16 cellular contexts compared by ENCODE assay signal in genomic region chr1:161718559-161719324, GRCh38. TPM values are rescaled to one million over a fixed set of nuclear protein-coding genes. Genes with fewer than 3 reads are reported as not detected.
A peak's percentile ranks its signal among the peaks of the same experiment; 100 is the strongest.
DNase-seq lines count a peak whose midpoint lies in the region; ATAC-seq, FAIRE-seq and TF ChIP-seq lines count a peak whose summit lies in the region.
"Had no signal": no experiment of that assay in that cellular context is flagged by ENCODE, and none has a peak within 500 bp of the region (broad histone marks: within the 10 kb centered on the region; RNA-seq: fewer than 3 reads in every experiment).

No MANE protein-coding gene starts in this region.

- TF ChIP-seq RAD21 in HepG2 (CRISPR knock-in tag; IDR thresholded peaks at IDR 0.05) = no peak

- no peak overlapping the region for H3K9ac ChIP-seq in HepG2 (ENCODE audit: insufficient read depth, low read depth, low read length)
- H3K9ac ChIP-seq: parathyroid adenoma had no signal

- ATAC-seq in GM18511 (IDR thresholded peaks at IDR 0.05; ENCODE audit: unreplicated experiment) (peak; percentile 56), GM21529 (IDR thresholded peaks at IDR 0.05; ENCODE audit: unreplicated experiment) (peak; percentile 57), HG03565 (IDR thresholded peaks at IDR 0.05; ENCODE audit: unreplicated experiment) (peak; percentile 43), HepG2 (no peak)
- ATAC-seq: body of pancreas had no signal

- no TSS peak for BruUV-seq in HepG2 (replicated peaks; lab: Mats Ljungman, UMichigan)

- no peaks in the 10 kb centered on the region for H3K9me3 Mint-ChIP-seq in dendritic cell treated with granulocyte-macrophage colony-stimulating factor and Interleukin-4, amounts not matched to agents 40 ng/mL and 50 ng/mL, for 4 days
- no peaks in the 10 kb centered on the region for H3K9me3 Mint-ChIP-seq in T-helper 2 cell treated with Interferon-gamma antibody and Interleukin-4, amounts not matched to agents 5 μg/mL and 100 μg/mL, for 36 hours

- DNase-seq in NK-92 (lab: John Stamatoyannopoulos, UW; ENCODE audit: unreplicated experiment) (no peak), HepG2 (ENCODE audit: low spot score) (no peak)
- no peak for DNase-seq in stimulated activated CD4-positive, alpha-beta T cell treated with anti-CD3 and anti-CD28 coated beads, Interleukin-1b, Interleukin-23, amount 100 ng/mL, for 48 hours
- no peak for DNase-seq in T-helper 2 cell treated with Interferon-gamma antibody and Interleukin-4, amounts not matched to agents 5 μg/mL and 100 μg/mL, for 36 hours (ENCODE audit: low spot score)
- DNase-seq: activated T-cell treated with anti-CD3 and anti-CD28 coated beads for 4 hours, body of pancreas, esophagus squamous epithelium, kidney glomerular epithelial cell, NCI-H2081 had no signal

- peaks cover 3 to 9% of the 10 kb centered on the region in 2 experiments; a peak in 2 of 5 replicates for H3K27me3 ChIP-seq in HepG2 (ENCODE audit: control insufficient read depth in 1 of 2, insufficient read depth in 2 of 2, low read length in 2 of 2)
- H3K27me3 ChIP-seq: body of pancreas had no signal

- no peaks in the 10 kb centered on the region for H3K36me3 Mint-ChIP-seq in dendritic cell treated with granulocyte-macrophage colony-stimulating factor and Interleukin-4, amounts not matched to agents 40 ng/mL and 50 ng/mL, for 4 days (ENCODE audit: low read depth)
- H3K36me3 Mint-ChIP-seq in T-helper 2 cell treated with Interferon-gamma antibody and Interleukin-4, amounts not matched to agents 5 μg/mL and 100 μg/mL, for 36 hours (ENCODE audit: low read depth) = no peaks in the 10 kb centered on the region

- intact Hi-C loops in dendritic cell treated with granulocyte-macrophage colony-stimulating factor and Interleukin-4, amounts not matched to agents 40 ng/mL and 50 ng/mL, for 4 days (cut with micrococcal nuclease) = no loop called here
- intact Hi-C loops in HepG2 (cut with micrococcal nuclease; ENCODE audit: unreplicated experiment) = no loop called here

- FAIRE-seq in HepG2 (lab: Jason Lieb, UNC) = no peak
- FAIRE-seq: HTR-8/SVneo, urothelium cell line had no signal

- in situ Hi-C loops in HepG2 (cut with HindIII; ENCODE audit: extremely low pct_ligation_motif_present, low pct_unique_long_range_greater_than_20kb) = no loop called here

- H3K27ac ChIP-seq in HepG2 (ENCODE audit: extremely low read length, insufficient read depth, low read length) = no peak overlapping the region
- H3K27ac ChIP-seq: body of pancreas, esophagus squamous epithelium, parathyroid adenoma had no signal

- peaks cover 73% of the 10 kb centered on the region for H3K4me1 Mint-ChIP-seq in dendritic cell treated with granulocyte-macrophage colony-stimulating factor and Interleukin-4, amounts not matched to agents 40 ng/mL and 50 ng/mL, for 4 days (ENCODE audit: low read depth)
- peaks cover 13% of the 10 kb centered on the region for H3K4me1 Mint-ChIP-seq in T-helper 2 cell treated with Interferon-gamma antibody and Interleukin-4, amounts not matched to agents 5 μg/mL and 100 μg/mL, for 36 hours (ENCODE audit: low read depth)

- no peaks in the 10 kb centered on the region for H3K36me3 ChIP-seq in HepG2 (replicated peaks in 1 of 2; ENCODE audit: control insufficient read depth in 1 of 2, insufficient read depth in 2 of 2, low read length in 2 of 2)
- H3K36me3 ChIP-seq: esophagus squamous epithelium had no signal

- H3K4me3 ChIP-seq in HepG2 (replicated peaks in 1 of 3; ENCODE audit: insufficient read depth in 1 of 3, low read depth in 2 of 3, low read length in 3 of 3) = no peak overlapping the region
- H3K4me3 ChIP-seq: body of pancreas, esophagus squamous epithelium had no signal

- H3K27ac Mint-ChIP-seq in dendritic cell treated with granulocyte-macrophage colony-stimulating factor and Interleukin-4, amounts not matched to agents 40 ng/mL and 50 ng/mL, for 4 days = peak overlapping the region; percentile 39
- H3K27ac Mint-ChIP-seq in T-helper 2 cell treated with Interferon-gamma antibody and Interleukin-4, amounts not matched to agents 5 μg/mL and 100 μg/mL, for 36 hours = no peak overlapping the region

- H3K4me2 ChIP-seq in HepG2 (ENCODE audit: low read depth, low read length) = no peak overlapping the region

- H3K79me2 ChIP-seq in HepG2 (ENCODE audit: insufficient read depth, low read length) = no peaks in the 10 kb centered on the region
- H3K79me2 ChIP-seq: parathyroid adenoma had no signal

- CTCF ChIA-PET in HepG2 (lab: Yijun Ruan, JAX; ENCODE audit: low intra/inter-chr PET ratio, low total read pairs) = no interaction called here

- H4K20me1 ChIP-seq in HepG2 (ENCODE audit: insufficient read depth, low read length) = no peaks in the 10 kb centered on the region

- no peak overlapping the region for H2AFZ ChIP-seq in HepG2 (ENCODE audit: low read length)
- H2AFZ ChIP-seq: parathyroid adenoma had no signal

- H3K9me3 ChIP-seq in HepG2 (ENCODE audit: low read length) = no peaks in the 10 kb centered on the region
- H3K9me3 ChIP-seq: body of pancreas, esophagus squamous epithelium had no signal

- TF ChIP-seq POLR2A in HepG2 (IDR thresholded peaks at IDR 0.05; ENCODE audit: insufficient read depth in 1 of 2, low read depth in 2 of 2, low read length in 2 of 2) = no peak

- no peak overlapping the region for H3K4me3 Mint-ChIP-seq in dendritic cell treated with granulocyte-macrophage colony-stimulating factor and Interleukin-4, amounts not matched to agents 40 ng/mL and 50 ng/mL, for 4 days
- H3K4me3 Mint-ChIP-seq in T-helper 2 cell treated with Interferon-gamma antibody and Interleukin-4, amounts not matched to agents 5 μg/mL and 100 μg/mL, for 36 hours = no peak overlapping the region

- no peak for TF ChIP-seq CTCF in HepG2 (CRISPR knock-in tag; IDR thresholded peaks at IDR 0.05)

- H3K27me3 Mint-ChIP-seq in dendritic cell treated with granulocyte-macrophage colony-stimulating factor and Interleukin-4, amounts not matched to agents 40 ng/mL and 50 ng/mL, for 4 days = peaks cover 31% of the 10 kb centered on the region
- peaks cover 64% of the 10 kb centered on the region for H3K27me3 Mint-ChIP-seq in T-helper 2 cell treated with Interferon-gamma antibody and Interleukin-4, amounts not matched to agents 5 μg/mL and 100 μg/mL, for 36 hours (ENCODE audit: low read depth)

- no peaks in the 10 kb centered on the region for H3K4me1 ChIP-seq in HepG2 (ENCODE audit: insufficient read depth, low read length)
- H3K4me1 ChIP-seq: body of pancreas, esophagus squamous epithelium, parathyroid adenoma had no signal

- 40% methylated on average over 8 of the region's 8 CpGs for WGBS in HepG2 (ENCODE audit: low lambda C conversion rate)

- POLR2A ChIA-PET in HepG2 (lab: Yijun Ruan, JAX) = no interaction called here

- TF ChIP-seq EP300 in HepG2 (IDR thresholded peaks at IDR 0.05; ENCODE audit: low read depth in 2 of 2, low read length in 2 of 2) (no peak), HepG2 (CRISPR knock-in tag; IDR thresholded peaks at IDR 0.05; ENCODE audit: borderline replicate concordance) (no peak)

RNA-seq across cellular contexts. Expression of gene FCRLB, which starts 2.6 kb away (rescaled TPM):
- 0.11 TPM in 1 of 2 replicates, not detected in the other for total RNA-seq in HepG2 (2016; rRNA removed; fragmentation: Illumina TruSeq; extraction: Trizol)
- not detected in 2 replicates for total RNA-seq in HepG2 (2016; cell fraction: cytosol; rRNA removed; fragmentation: Illumina TruSeq; extraction: Trizol; ENCODE audit: low read depth)
- 0.13 and 0.18 TPM in 2 replicates for total RNA-seq in HepG2 (2016; cell fraction: insoluble cytoplasmic fraction; rRNA removed; fragmentation: Illumina TruSeq; extraction: Trizol)
- total RNA-seq in HepG2 (2016; cell fraction: membrane; rRNA removed; fragmentation: Illumina TruSeq; extraction: Trizol) = 0.12 and 0.14 TPM in 2 replicates
- 0.19 TPM in 1 of 2 replicates, not detected in the other for total RNA-seq in HepG2 (2016; cell fraction: nucleus; rRNA removed; fragmentation: Illumina TruSeq; extraction: Trizol)
- polyA plus RNA-seq in HepG2 (2011; rRNA removed) = 0.03 and 0.08 TPM in 2 replicates
- 0.08 TPM in 1 of 2 replicates, not detected in the other for polyA plus RNA-seq in HepG2 (2011; cell fraction: cytosol; rRNA removed)
- 0.10 TPM in 1 of 2 replicates, not detected in the other for polyA plus RNA-seq in HepG2 (2011; cell fraction: nucleus; rRNA removed)
- polyA plus RNA-seq in HepG2 (2012) = 0.07 TPM in 1 of 2 replicates, not detected in the other
- 0.06 and 0.07 TPM in 2 replicates for polyA plus RNA-seq in HepG2 (2016; cell fraction: cytosol; fragmentation: Illumina TruSeq; extraction: Trizol; ENCODE audit: low read depth)
- 0.11 and 0.14 TPM in 2 replicates for polyA plus RNA-seq in HepG2 (2016; cell fraction: insoluble cytoplasmic fraction; fragmentation: Illumina TruSeq; extraction: Trizol; ENCODE audit: low read depth)
- 0.19 TPM in 1 of 2 replicates, not detected in the other for polyA plus RNA-seq in HepG2 (2016; cell fraction: membrane; fragmentation: Illumina TruSeq; extraction: Trizol; ENCODE audit: low read depth)
- polyA plus RNA-seq in HepG2 (2016; cell fraction: nucleus; fragmentation: Illumina TruSeq; extraction: Trizol; ENCODE audit: insufficient read depth, low read depth) = 0.23 TPM in 1 of 2 replicates, not detected in the other
- 0.14 TPM in 1 of 2 replicates, not detected in the other for polyA minus RNA-seq in HepG2 (2011; rRNA and poly(A)+ RNA removed; ENCODE audit: low replicate concordance)
- polyA minus RNA-seq in HepG2 (2011; cell fraction: cytosol; rRNA and poly(A)+ RNA removed) = not detected in 2 replicates
- 0.26 TPM in 1 of 2 replicates, not detected in the other for polyA minus RNA-seq in HepG2 (2011; cell fraction: nucleus; rRNA and poly(A)+ RNA removed)
- total RNA-seq: body of pancreas had no signal

RNA-seq across cellular contexts. Expression of gene FCRLA, which starts 11.7 kb away (rescaled TPM):
- not detected in 2 replicates for total RNA-seq in HepG2 (2016; rRNA removed; fragmentation: Illumina TruSeq; extraction: Trizol)
- not detected in 2 replicates for total RNA-seq in HepG2 (2016; cell fraction: cytosol; rRNA removed; fragmentation: Illumina TruSeq; extraction: Trizol; ENCODE audit: low read depth)
- 0.06 TPM in 1 of 2 replicates, not detected in the other for total RNA-seq in HepG2 (2016; cell fraction: insoluble cytoplasmic fraction; rRNA removed; fragmentation: Illumina TruSeq; extraction: Trizol)
- total RNA-seq in HepG2 (2016; cell fraction: membrane; rRNA removed; fragmentation: Illumina TruSeq; extraction: Trizol) = 0.15 TPM in 1 of 2 replicates, not detected in the other
- not detected in 2 replicates for total RNA-seq in HepG2 (2016; cell fraction: nucleus; rRNA removed; fragmentation: Illumina TruSeq; extraction: Trizol)
- not detected in 2 replicates for polyA plus RNA-seq in HepG2 (2011; rRNA removed)
- 0.04 and 0.09 TPM in 2 replicates for polyA plus RNA-seq in HepG2 (2011; cell fraction: cytosol; rRNA removed)
- polyA plus RNA-seq in HepG2 (2011; cell fraction: nucleus; rRNA removed) = not detected in 2 replicates
- not detected in 2 replicates for polyA plus RNA-seq in HepG2 (2012)
- polyA plus RNA-seq in HepG2 (2016; cell fraction: cytosol; fragmentation: Illumina TruSeq; extraction: Trizol; ENCODE audit: low read depth) = not detected in 2 replicates
- not detected in 2 replicates for polyA plus RNA-seq in HepG2 (2016; cell fraction: insoluble cytoplasmic fraction; fragmentation: Illumina TruSeq; extraction: Trizol; ENCODE audit: low read depth)
- not detected in 2 replicates for polyA plus RNA-seq in HepG2 (2016; cell fraction: membrane; fragmentation: Illumina TruSeq; extraction: Trizol; ENCODE audit: low read depth)
- not detected in 2 replicates for polyA plus RNA-seq in HepG2 (2016; cell fraction: nucleus; fragmentation: Illumina TruSeq; extraction: Trizol; ENCODE audit: insufficient read depth, low read depth)
- polyA minus RNA-seq in HepG2 (2011; rRNA and poly(A)+ RNA removed; ENCODE audit: low replicate concordance) = 0.19 TPM in 1 of 2 replicates, not detected in the other
- polyA minus RNA-seq in HepG2 (2011; cell fraction: cytosol; rRNA and poly(A)+ RNA removed) = not detected in 2 replicates
- polyA minus RNA-seq in HepG2 (2011; cell fraction: nucleus; rRNA and poly(A)+ RNA removed) = not detected in 2 replicates
- total RNA-seq: body of pancreas had no signal

RNA-seq across cellular contexts. Expression of gene DUSP12, which starts 30.8 kb away (rescaled TPM):
- 36.7 and 38.9 TPM in 2 replicates for total RNA-seq in HepG2 (2016; rRNA removed; fragmentation: Illumina TruSeq; extraction: Trizol)
- total RNA-seq in HepG2 (2016; cell fraction: cytosol; rRNA removed; fragmentation: Illumina TruSeq; extraction: Trizol; ENCODE audit: low read depth) = 14.3 and 14.5 TPM in 2 replicates
- 35.6 and 46.0 TPM in 2 replicates for total RNA-seq in HepG2 (2016; cell fraction: insoluble cytoplasmic fraction; rRNA removed; fragmentation: Illumina TruSeq; extraction: Trizol)
- total RNA-seq in HepG2 (2016; cell fraction: membrane; rRNA removed; fragmentation: Illumina TruSeq; extraction: Trizol) = 26.7 and 28.3 TPM in 2 replicates
- 21.1 and 25.5 TPM in 2 replicates for total RNA-seq in HepG2 (2016; cell fraction: nucleus; rRNA removed; fragmentation: Illumina TruSeq; extraction: Trizol)
- 33.8 and 37.1 TPM in 2 replicates for polyA plus RNA-seq in HepG2 (2011; rRNA removed)
- 24.9 and 28.8 TPM in 2 replicates for polyA plus RNA-seq in HepG2 (2011; cell fraction: cytosol; rRNA removed)
- polyA plus RNA-seq in HepG2 (2011; cell fraction: nucleus; rRNA removed) = 31.1 and 32.0 TPM in 2 replicates
- polyA plus RNA-seq in HepG2 (2012) = 27.3 and 33.7 TPM in 2 replicates
- 15.2 and 18.8 TPM in 2 replicates for polyA plus RNA-seq in HepG2 (2016; cell fraction: cytosol; fragmentation: Illumina TruSeq; extraction: Trizol; ENCODE audit: low read depth)
- polyA plus RNA-seq in HepG2 (2016; cell fraction: insoluble cytoplasmic fraction; fragmentation: Illumina TruSeq; extraction: Trizol; ENCODE audit: low read depth) = 43.1 and 44.3 TPM in 2 replicates
- 25.1 and 26.7 TPM in 2 replicates for polyA plus RNA-seq in HepG2 (2016; cell fraction: membrane; fragmentation: Illumina TruSeq; extraction: Trizol; ENCODE audit: low read depth)
- 36.8 and 39.4 TPM in 2 replicates for polyA plus RNA-seq in HepG2 (2016; cell fraction: nucleus; fragmentation: Illumina TruSeq; extraction: Trizol; ENCODE audit: insufficient read depth, low read depth)
- 15.3 and 23.4 TPM in 2 replicates for polyA minus RNA-seq in HepG2 (2011; rRNA and poly(A)+ RNA removed; ENCODE audit: low replicate concordance)
- polyA minus RNA-seq in HepG2 (2011; cell fraction: cytosol; rRNA and poly(A)+ RNA removed) = 9.5 and 11.6 TPM in 2 replicates
- polyA minus RNA-seq in HepG2 (2011; cell fraction: nucleus; rRNA and poly(A)+ RNA removed) = 16.8 and 16.9 TPM in 2 replicates

RNA-seq across cellular contexts. Expression of gene ATF6, which starts 47.4 kb away (rescaled TPM):
- total RNA-seq in HepG2 (2016; rRNA removed; fragmentation: Illumina TruSeq; extraction: Trizol) = 10.5 and 13.2 TPM in 2 replicates
- total RNA-seq in HepG2 (2016; cell fraction: cytosol; rRNA removed; fragmentation: Illumina TruSeq; extraction: Trizol; ENCODE audit: low read depth) = 1.8 TPM in 2 replicates
- total RNA-seq in HepG2 (2016; cell fraction: insoluble cytoplasmic fraction; rRNA removed; fragmentation: Illumina TruSeq; extraction: Trizol) = 9.5 and 13.6 TPM in 2 replicates
- total RNA-seq in HepG2 (2016; cell fraction: membrane; rRNA removed; fragmentation: Illumina TruSeq; extraction: Trizol) = 3.0 and 3.7 TPM in 2 replicates
- 17.5 and 19.5 TPM in 2 replicates for total RNA-seq in HepG2 (2016; cell fraction: nucleus; rRNA removed; fragmentation: Illumina TruSeq; extraction: Trizol)
- polyA plus RNA-seq in HepG2 (2011; rRNA removed) = 12.9 and 14.5 TPM in 2 replicates
- polyA plus RNA-seq in HepG2 (2011; cell fraction: cytosol; rRNA removed) = 7.9 and 12.5 TPM in 2 replicates
- 3.8 and 5.4 TPM in 2 replicates for polyA plus RNA-seq in HepG2 (2011; cell fraction: nucleus; rRNA removed)
- 12.0 and 12.6 TPM in 2 replicates for polyA plus RNA-seq in HepG2 (2012)
- polyA plus RNA-seq in HepG2 (2016; cell fraction: cytosol; fragmentation: Illumina TruSeq; extraction: Trizol; ENCODE audit: low read depth) = 0.79 and 0.95 TPM in 2 replicates
- 8.2 and 8.6 TPM in 2 replicates for polyA plus RNA-seq in HepG2 (2016; cell fraction: insoluble cytoplasmic fraction; fragmentation: Illumina TruSeq; extraction: Trizol; ENCODE audit: low read depth)
- 1.6 and 2.6 TPM in 2 replicates for polyA plus RNA-seq in HepG2 (2016; cell fraction: membrane; fragmentation: Illumina TruSeq; extraction: Trizol; ENCODE audit: low read depth)
- 15.9 and 18.8 TPM in 2 replicates for polyA plus RNA-seq in HepG2 (2016; cell fraction: nucleus; fragmentation: Illumina TruSeq; extraction: Trizol; ENCODE audit: insufficient read depth, low read depth)
- 16.3 and 37.0 TPM in 2 replicates for polyA minus RNA-seq in HepG2 (2011; rRNA and poly(A)+ RNA removed; ENCODE audit: low replicate concordance)
- 11.0 and 13.5 TPM in 2 replicates for polyA minus RNA-seq in HepG2 (2011; cell fraction: cytosol; rRNA and poly(A)+ RNA removed)
- 26.9 and 31.3 TPM in 2 replicates for polyA minus RNA-seq in HepG2 (2011; cell fraction: nucleus; rRNA and poly(A)+ RNA removed)

RNA-seq across cellular contexts. Expression of gene FCGR2B, which starts 55.8 kb away (rescaled TPM):
- not detected in 2 replicates for total RNA-seq in HepG2 (2016; rRNA removed; fragmentation: Illumina TruSeq; extraction: Trizol)
- not detected in 2 replicates for total RNA-seq in HepG2 (2016; cell fraction: cytosol; rRNA removed; fragmentation: Illumina TruSeq; extraction: Trizol; ENCODE audit: low read depth)
- total RNA-seq in HepG2 (2016; cell fraction: insoluble cytoplasmic fraction; rRNA removed; fragmentation: Illumina TruSeq; extraction: Trizol) = not detected in 2 replicates
- total RNA-seq in HepG2 (2016; cell fraction: membrane; rRNA removed; fragmentation: Illumina TruSeq; extraction: Trizol) = not detected in 2 replicates
- total RNA-seq in HepG2 (2016; cell fraction: nucleus; rRNA removed; fragmentation: Illumina TruSeq; extraction: Trizol) = not detected in 2 replicates
- 0.03 TPM in 1 of 2 replicates, not detected in the other for polyA plus RNA-seq in HepG2 (2011; rRNA removed)
- not detected in 2 replicates for polyA plus RNA-seq in HepG2 (2011; cell fraction: cytosol; rRNA removed)
- polyA plus RNA-seq in HepG2 (2011; cell fraction: nucleus; rRNA removed) = not detected in 2 replicates
- polyA plus RNA-seq in HepG2 (2012) = not detected in 2 replicates
- polyA plus RNA-seq in HepG2 (2016; cell fraction: cytosol; fragmentation: Illumina TruSeq; extraction: Trizol; ENCODE audit: low read depth) = not detected in 2 replicates
- not detected in 2 replicates for polyA plus RNA-seq in HepG2 (2016; cell fraction: insoluble cytoplasmic fraction; fragmentation: Illumina TruSeq; extraction: Trizol; ENCODE audit: low read depth)
- not detected in 2 replicates for polyA plus RNA-seq in HepG2 (2016; cell fraction: membrane; fragmentation: Illumina TruSeq; extraction: Trizol; ENCODE audit: low read depth)
- polyA plus RNA-seq in HepG2 (2016; cell fraction: nucleus; fragmentation: Illumina TruSeq; extraction: Trizol; ENCODE audit: insufficient read depth, low read depth) = not detected in 2 replicates
- not detected in 2 replicates for polyA minus RNA-seq in HepG2 (2011; rRNA and poly(A)+ RNA removed; ENCODE audit: low replicate concordance)
- not detected in 2 replicates for polyA minus RNA-seq in HepG2 (2011; cell fraction: cytosol; rRNA and poly(A)+ RNA removed)
- not detected in 2 replicates for polyA minus RNA-seq in HepG2 (2011; cell fraction: nucleus; rRNA and poly(A)+ RNA removed)
